Comparison of ENCODE assay signal across 27 cellular contexts in the genomic region with DNA sequence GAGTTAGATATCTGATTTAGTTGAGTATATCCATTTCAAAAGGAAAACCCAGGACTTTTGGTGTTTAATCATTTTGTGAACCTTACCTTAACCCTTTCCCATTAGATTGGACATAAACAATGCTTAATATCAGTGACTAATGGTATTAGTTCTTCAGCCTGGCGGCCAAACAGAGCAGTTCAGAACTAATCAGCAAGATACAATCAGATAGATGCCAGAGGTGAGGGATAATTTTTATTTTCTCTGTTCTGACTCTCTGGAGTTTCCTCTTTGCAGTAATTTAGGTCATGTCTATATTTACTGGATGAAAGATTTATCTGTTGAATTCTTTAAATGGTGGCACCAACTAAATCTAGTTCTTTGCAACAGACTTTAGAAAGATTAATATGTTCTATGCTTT.
"Had no signal": no experiment of that assay in that cellular context is flagged by ENCODE, and none has a peak within 500 bp of the region (broad histone marks: within the 10 kb centered on the region; RNA-seq: fewer than 3 reads in every experiment).

No MANE protein-coding gene starts in this region.

- H3K9me3 ChIP-seq: ascending aorta had no signal

- DNase-seq: activated B cell treated with CpG ODN at 0.5 μM for 24 hours; activated CD4-positive, alpha-beta memory T cell treated with anti-CD3 and anti-CD28 coated beads for 36 hours; activated CD4-positive, alpha-beta T cell treated with anti-CD3 and anti-CD28 coated beads for 4 hours; activated CD4-positive, alpha-beta T cell treated with anti-CD3 and anti-CD28 coated beads, Interleukin-2, amount 10 ng/mL, durations not matched to agents 24 days and 14 days; activated CD4-positive, alpha-beta T cell treated with anti-CD3 and anti-CD28 coated beads, Interleukin-2, amount 50 U/mL, for 1 hour; activated CD4-positive, alpha-beta T cell treated with anti-CD3 and anti-CD28 coated beads, Interleukin-2, amount 50 U/mL, for 4 hours; activated CD4-positive, CD25-positive, alpha-beta regulatory T cell treated with anti-CD3 and anti-CD28 coated beads, Interleukin-2, amount 50 U/mL, for 72 hours; activated CD8-positive, alpha-beta memory T cell treated with anti-CD3 and anti-CD28 coated beads, Interleukin-2, amount 10 ng/mL, durations not matched to agents 7 days and 5 days; activated CD8-positive, alpha-beta memory T cell treated with anti-CD3 and anti-CD28 coated beads, Interleukin-2, amount 50 U/mL, for 48 hours; activated CD8-positive, alpha-beta T cell treated with anti-CD3 and anti-CD28 coated beads for 36 hours; activated effector memory CD4-positive, alpha-beta T cell treated with Interleukin-2 at 50 U/mL for 16 hours; activated gamma-delta T cell; activated naive CD4-positive, alpha-beta T cell treated with anti-CD3 and anti-CD28 coated beads, Interleukin-2, amount 10 ng/mL, durations not matched to agents 7 days and 5 days; activated naive CD4-positive, alpha-beta T cell treated with Interleukin-2 at 50 U/mL for 16 hours; activated naive CD8-positive, alpha-beta T cell treated with anti-CD3 and anti-CD28 coated beads, Interleukin-2, amount 10 ng/mL, durations not matched to agents 7 days and 5 days; activated naive CD8-positive, alpha-beta T cell treated with anti-CD3 and anti-CD28 coated beads, Interleukin-2, amount 50 U/mL, for 24 hours; activated T-cell treated with anti-CD3 and anti-CD28 coated beads, Interleukin-2, amount 50 U/mL, for 24 hours; activated T-cell treated with anti-CD3 and anti-CD28 coated beads, Interleukin-2, amount 50 U/mL, for 48 hours; amygdala; anterior cingulate cortex; caudate nucleus; cerebellar nuclear complex; T-helper 2 cell; T-helper 9 cell had no signal

- H3K27me3 ChIP-seq: ascending aorta, cardiac muscle cell had no signal

- H3K4me3 ChIP-seq: ascending aorta, cardiac muscle cell had no signal

- H3K27ac ChIP-seq: ascending aorta, cardiac muscle cell, VCaP had no signal

- H3K36me3 ChIP-seq: ascending aorta, cardiac muscle cell had no signal
